ENCODE assay signal across 1 cellular context in the genomic region with DNA sequence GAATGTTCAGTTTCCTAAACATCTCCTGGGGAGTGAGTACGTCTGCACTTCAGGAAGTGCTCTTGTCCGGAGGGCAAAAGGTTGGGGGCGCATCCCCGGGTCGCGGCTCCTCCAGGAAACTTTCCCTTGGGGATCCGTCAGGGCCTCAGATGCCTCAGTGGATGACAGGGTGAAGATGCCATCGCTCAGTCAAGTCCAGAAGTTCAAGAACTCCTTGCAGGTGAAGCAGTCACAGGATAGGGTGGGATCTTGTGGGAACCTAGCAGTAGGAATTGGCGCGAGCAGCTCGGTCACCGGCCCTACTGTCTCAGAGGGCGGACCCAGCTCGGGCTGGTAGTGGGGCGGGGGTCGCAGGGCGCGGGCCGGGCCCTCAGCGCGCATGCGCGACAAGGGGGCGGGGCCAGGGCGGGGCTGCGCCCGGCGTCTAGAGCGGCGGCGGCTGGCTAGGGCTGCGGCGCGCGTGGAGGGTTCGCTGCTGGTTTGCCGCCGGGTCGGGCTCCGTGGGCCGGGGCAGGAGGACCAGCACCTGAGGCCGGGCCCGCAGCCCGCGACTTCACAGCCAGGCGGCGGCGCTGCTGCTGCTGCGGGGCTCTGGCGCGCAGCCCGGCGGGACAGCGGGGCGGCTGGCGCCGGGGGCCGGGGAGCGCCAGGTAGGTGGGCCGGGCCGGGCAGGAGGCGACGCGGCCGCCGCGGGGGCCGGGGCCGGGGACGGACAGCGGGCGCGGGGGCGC.
A peak's percentile ranks its signal among the peaks of the same experiment; 100 is the strongest.
TF ChIP-seq lines count a peak whose summit lies in the region.

A gene (plus strand): TSS at position 423 of the 731 bp plus-strand sequence. CDS start 75,191 bp downstream, outside the sequence.

TF ChIP-seq in HepG2, 621 proteins besides CTCF, POLR2A, EP300 and RAD21 (continued from another document and continues in another):
- TF ChIP-seq ZNF777 (CRISPR knock-in tag; IDR thresholded peaks at IDR 0.05) (peak; percentile 81), ZNF724P (CRISPR knock-in tag; IDR thresholded peaks at IDR 0.05; ENCODE audit: borderline replicate concordance) (peak; percentile 55; the same call in 1 of the 2 replicates), ZNF343 (CRISPR knock-in tag; IDR thresholded peaks at IDR 0.05) (0 out of 2 replicates have a peak, but pooled peaks have one; percentile 44), SPEN (CRISPR knock-in tag; IDR thresholded peaks at IDR 0.05; ENCODE audit: low read depth) (peak; percentile 57; the same call in 1 of the 2 replicates), TAF15 (IDR thresholded peaks at IDR 0.05; ENCODE audit: low read depth, low read length, poor library complexity, severe bottlenecking) (no peak), NRL (CRISPR knock-in tag; IDR thresholded peaks at IDR 0.05; ENCODE audit: borderline replicate concordance) (peak; percentile 17; the same call in 1 of the 2 replicates), ARID2 (CRISPR knock-in tag; IDR thresholded peaks at IDR 0.05; ENCODE audit: borderline replicate concordance) (no peak), NR2F6 (IDR thresholded peaks at IDR 0.05) (peak; percentile 32; the same call in 1 of the 2 replicates), NR2F6 (CRISPR knock-in tag; IDR thresholded peaks at IDR 0.05) (peak; percentile 29; the same call in 1 of the 2 replicates), SP140L (CRISPR knock-in tag; IDR thresholded peaks at IDR 0.05; ENCODE audit: borderline replicate concordance) (no peak), MLLT10 (CRISPR knock-in tag; IDR thresholded peaks at IDR 0.05) (no peak), CAMTA2 (CRISPR knock-in tag; IDR thresholded peaks at IDR 0.05; ENCODE audit: borderline replicate concordance) (0 out of 2 replicates have a peak, but pooled peaks have one; percentile 59), ZNF317 (CRISPR knock-in tag; IDR thresholded peaks at IDR 0.05) (no peak), ZNF282 (IDR thresholded peaks at IDR 0.05; ENCODE audit: partially characterized antibody) (no peak), ZNF781 (CRISPR knock-in tag; IDR thresholded peaks at IDR 0.05; ENCODE audit: borderline replicate concordance, not compliant biosample characterization) (no peak), KDM5A (IDR thresholded peaks at IDR 0.05; ENCODE audit: borderline replicate concordance, low read length) (no peak), SNAPC2 (CRISPR knock-in tag; IDR thresholded peaks at IDR 0.05) (0 out of 2 replicates have a peak, but pooled peaks have one; percentile 42), TRIM24 (CRISPR knock-in tag; IDR thresholded peaks at IDR 0.05) (no peak), ZNF274 (CRISPR knock-in tag; IDR thresholded peaks at IDR 0.05) (peak; percentile 56; the same call in 1 of the 2 replicates), ZNF780A (CRISPR knock-in tag; IDR thresholded peaks at IDR 0.05) (no peak), ZNF567 (CRISPR knock-in tag; IDR thresholded peaks at IDR 0.05; ENCODE audit: borderline replicate concordance) (0 out of 2 replicates have a peak, but pooled peaks have one; percentile 57), MTF2 (CRISPR knock-in tag; IDR thresholded peaks at IDR 0.05; ENCODE audit: borderline replicate concordance) (no peak), ZNF607 (CRISPR knock-in tag; IDR thresholded peaks at IDR 0.05; ENCODE audit: borderline replicate concordance) (no peak; the same call in 1 of the 2 replicates)
- TF ChIP-seq, protein P1, sequence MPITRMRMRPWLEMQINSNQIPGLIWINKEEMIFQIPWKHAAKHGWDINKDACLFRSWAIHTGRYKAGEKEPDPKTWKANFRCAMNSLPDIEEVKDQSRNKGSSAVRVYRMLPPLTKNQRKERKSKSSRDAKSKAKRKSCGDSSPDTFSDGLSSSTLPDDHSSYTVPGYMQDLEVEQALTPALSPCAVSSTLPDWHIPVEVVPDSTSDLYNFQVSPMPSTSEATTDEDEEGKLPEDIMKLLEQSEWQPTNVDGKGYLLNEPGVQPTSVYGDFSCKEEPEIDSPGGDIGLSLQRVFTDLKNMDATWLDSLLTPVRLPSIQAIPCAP (CRISPR knock-in tag; IDR thresholded peaks at IDR 0.05; ENCODE audit: low read depth), result peak; percentile 41; the same call in 1 of the 2 replicates
- TF ChIP-seq, protein P2, sequence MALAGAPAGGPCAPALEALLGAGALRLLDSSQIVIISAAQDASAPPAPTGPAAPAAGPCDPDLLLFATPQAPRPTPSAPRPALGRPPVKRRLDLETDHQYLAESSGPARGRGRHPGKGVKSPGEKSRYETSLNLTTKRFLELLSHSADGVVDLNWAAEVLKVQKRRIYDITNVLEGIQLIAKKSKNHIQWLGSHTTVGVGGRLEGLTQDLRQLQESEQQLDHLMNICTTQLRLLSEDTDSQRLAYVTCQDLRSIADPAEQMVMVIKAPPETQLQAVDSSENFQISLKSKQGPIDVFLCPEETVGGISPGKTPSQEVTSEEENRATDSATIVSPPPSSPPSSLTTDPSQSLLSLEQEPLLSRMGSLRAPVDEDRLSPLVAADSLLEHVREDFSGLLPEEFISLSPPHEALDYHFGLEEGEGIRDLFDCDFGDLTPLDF (CRISPR knock-in tag; IDR thresholded peaks at IDR 0.05), result 0 out of 2 replicates have a peak, but pooled peaks have one; percentile 46
- TF ChIP-seq, protein P3, sequence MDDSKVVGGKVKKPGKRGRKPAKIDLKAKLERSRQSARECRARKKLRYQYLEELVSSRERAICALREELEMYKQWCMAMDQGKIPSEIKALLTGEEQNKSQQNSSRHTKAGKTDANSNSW (CRISPR knock-in tag; IDR thresholded peaks at IDR 0.05; ENCODE audit: borderline replicate concordance), result no peak
- TF ChIP-seq, protein P4, sequence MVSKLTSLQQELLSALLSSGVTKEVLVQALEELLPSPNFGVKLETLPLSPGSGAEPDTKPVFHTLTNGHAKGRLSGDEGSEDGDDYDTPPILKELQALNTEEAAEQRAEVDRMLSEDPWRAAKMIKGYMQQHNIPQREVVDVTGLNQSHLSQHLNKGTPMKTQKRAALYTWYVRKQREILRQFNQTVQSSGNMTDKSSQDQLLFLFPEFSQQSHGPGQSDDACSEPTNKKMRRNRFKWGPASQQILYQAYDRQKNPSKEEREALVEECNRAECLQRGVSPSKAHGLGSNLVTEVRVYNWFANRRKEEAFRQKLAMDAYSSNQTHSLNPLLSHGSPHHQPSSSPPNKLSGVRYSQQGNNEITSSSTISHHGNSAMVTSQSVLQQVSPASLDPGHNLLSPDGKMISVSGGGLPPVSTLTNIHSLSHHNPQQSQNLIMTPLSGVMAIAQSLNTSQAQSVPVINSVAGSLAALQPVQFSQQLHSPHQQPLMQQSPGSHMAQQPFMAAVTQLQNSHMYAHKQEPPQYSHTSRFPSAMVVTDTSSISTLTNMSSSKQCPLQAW (CRISPR knock-in tag; IDR thresholded peaks at IDR 0.05), result 0 out of 2 replicates have a peak, but pooled peaks have one; percentile 25
- TF ChIP-seq, protein P5, sequence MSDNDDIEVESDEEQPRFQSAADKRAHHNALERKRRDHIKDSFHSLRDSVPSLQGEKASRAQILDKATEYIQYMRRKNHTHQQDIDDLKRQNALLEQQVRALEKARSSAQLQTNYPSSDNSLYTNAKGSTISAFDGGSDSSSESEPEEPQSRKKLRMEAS (IDR thresholded peaks at IDR 0.05), result peak; percentile 76; the same call in 1 of the 2 replicates
- TF ChIP-seq, protein P6, sequence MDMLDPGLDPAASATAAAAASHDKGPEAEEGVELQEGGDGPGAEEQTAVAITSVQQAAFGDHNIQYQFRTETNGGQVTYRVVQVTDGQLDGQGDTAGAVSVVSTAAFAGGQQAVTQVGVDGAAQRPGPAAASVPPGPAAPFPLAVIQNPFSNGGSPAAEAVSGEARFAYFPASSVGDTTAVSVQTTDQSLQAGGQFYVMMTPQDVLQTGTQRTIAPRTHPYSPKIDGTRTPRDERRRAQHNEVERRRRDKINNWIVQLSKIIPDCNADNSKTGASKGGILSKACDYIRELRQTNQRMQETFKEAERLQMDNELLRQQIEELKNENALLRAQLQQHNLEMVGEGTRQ (IDR thresholded peaks at IDR 0.05; ENCODE audit: low read depth, low read length), result no peak
- TF ChIP-seq, protein P6 (CRISPR knock-in tag; IDR thresholded peaks at IDR 0.05; ENCODE audit: borderline replicate concordance), result peak; percentile 12; the same call in 1 of the 2 replicates
- TF ChIP-seq, protein P7, sequence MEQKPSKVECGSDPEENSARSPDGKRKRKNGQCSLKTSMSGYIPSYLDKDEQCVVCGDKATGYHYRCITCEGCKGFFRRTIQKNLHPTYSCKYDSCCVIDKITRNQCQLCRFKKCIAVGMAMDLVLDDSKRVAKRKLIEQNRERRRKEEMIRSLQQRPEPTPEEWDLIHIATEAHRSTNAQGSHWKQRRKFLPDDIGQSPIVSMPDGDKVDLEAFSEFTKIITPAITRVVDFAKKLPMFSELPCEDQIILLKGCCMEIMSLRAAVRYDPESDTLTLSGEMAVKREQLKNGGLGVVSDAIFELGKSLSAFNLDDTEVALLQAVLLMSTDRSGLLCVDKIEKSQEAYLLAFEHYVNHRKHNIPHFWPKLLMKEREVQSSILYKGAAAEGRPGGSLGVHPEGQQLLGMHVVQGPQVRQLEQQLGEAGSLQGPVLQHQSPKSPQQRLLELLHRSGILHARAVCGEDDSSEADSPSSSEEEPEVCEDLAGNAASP (CRISPR knock-in tag; IDR thresholded peaks at IDR 0.05; ENCODE audit: borderline replicate concordance), result peak; percentile 72
- TF ChIP-seq, protein P8, sequence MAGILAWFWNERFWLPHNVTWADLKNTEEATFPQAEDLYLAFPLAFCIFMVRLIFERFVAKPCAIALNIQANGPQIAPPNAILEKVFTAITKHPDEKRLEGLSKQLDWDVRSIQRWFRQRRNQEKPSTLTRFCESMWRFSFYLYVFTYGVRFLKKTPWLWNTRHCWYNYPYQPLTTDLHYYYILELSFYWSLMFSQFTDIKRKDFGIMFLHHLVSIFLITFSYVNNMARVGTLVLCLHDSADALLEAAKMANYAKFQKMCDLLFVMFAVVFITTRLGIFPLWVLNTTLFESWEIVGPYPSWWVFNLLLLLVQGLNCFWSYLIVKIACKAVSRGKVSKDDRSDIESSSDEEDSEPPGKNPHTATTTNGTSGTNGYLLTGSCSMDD (CRISPR knock-in tag; IDR thresholded peaks at IDR 0.05), result no peak
- TF ChIP-seq, protein P9, sequence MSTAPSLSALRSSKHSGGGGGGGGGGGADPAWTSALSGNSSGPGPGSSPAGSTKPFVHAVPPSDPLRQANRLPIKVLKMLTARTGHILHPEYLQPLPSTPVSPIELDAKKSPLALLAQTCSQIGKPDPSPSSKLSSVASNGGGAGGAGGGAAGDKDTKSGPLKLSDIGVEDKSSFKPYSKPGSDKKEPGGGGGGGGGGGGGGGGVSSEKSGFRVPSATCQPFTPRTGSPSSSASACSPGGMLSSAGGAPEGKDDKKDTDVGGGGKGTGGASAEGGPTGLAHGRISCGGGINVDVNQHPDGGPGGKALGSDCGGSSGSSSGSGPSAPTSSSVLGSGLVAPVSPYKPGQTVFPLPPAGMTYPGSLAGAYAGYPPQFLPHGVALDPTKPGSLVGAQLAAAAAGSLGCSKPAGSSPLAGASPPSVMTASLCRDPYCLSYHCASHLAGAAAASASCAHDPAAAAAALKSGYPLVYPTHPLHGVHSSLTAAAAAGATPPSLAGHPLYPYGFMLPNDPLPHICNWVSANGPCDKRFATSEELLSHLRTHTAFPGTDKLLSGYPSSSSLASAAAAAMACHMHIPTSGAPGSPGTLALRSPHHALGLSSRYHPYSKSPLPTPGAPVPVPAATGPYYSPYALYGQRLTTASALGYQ (CRISPR knock-in tag; IDR thresholded peaks at IDR 0.05), result no peak
- TF ChIP-seq, protein P10, sequence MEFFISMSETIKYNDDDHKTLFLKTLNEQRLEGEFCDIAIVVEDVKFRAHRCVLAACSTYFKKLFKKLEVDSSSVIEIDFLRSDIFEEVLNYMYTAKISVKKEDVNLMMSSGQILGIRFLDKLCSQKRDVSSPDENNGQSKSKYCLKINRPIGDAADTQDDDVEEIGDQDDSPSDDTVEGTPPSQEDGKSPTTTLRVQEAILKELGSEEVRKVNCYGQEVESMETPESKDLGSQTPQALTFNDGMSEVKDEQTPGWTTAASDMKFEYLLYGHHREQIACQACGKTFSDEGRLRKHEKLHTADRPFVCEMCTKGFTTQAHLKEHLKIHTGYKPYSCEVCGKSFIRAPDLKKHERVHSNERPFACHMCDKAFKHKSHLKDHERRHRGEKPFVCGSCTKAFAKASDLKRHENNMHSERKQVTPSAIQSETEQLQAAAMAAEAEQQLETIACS (CRISPR knock-in tag; IDR thresholded peaks at IDR 0.05), result no peak
- TF ChIP-seq, protein P11, sequence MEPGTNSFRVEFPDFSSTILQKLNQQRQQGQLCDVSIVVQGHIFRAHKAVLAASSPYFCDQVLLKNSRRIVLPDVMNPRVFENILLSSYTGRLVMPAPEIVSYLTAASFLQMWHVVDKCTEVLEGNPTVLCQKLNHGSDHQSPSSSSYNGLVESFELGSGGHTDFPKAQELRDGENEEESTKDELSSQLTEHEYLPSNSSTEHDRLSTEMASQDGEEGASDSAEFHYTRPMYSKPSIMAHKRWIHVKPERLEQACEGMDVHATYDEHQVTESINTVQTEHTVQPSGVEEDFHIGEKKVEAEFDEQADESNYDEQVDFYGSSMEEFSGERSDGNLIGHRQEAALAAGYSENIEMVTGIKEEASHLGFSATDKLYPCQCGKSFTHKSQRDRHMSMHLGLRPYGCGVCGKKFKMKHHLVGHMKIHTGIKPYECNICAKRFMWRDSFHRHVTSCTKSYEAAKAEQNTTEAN (CRISPR knock-in tag; conservative IDR thresholded peaks at IDR 0.05), result peak; percentile 44; the same call in 1 of the 2 replicates
- TF ChIP-seq, protein P12, sequence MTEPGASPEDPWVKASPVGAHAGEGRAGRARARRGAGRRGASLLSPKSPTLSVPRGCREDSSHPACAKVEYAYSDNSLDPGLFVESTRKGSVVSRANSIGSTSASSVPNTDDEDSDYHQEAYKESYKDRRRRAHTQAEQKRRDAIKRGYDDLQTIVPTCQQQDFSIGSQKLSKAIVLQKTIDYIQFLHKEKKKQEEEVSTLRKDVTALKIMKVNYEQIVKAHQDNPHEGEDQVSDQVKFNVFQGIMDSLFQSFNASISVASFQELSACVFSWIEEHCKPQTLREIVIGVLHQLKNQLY (CRISPR knock-in tag; IDR thresholded peaks at IDR 0.05), result peak; percentile 31; the same call in 1 of the 2 replicates
- TF ChIP-seq, protein P13, sequence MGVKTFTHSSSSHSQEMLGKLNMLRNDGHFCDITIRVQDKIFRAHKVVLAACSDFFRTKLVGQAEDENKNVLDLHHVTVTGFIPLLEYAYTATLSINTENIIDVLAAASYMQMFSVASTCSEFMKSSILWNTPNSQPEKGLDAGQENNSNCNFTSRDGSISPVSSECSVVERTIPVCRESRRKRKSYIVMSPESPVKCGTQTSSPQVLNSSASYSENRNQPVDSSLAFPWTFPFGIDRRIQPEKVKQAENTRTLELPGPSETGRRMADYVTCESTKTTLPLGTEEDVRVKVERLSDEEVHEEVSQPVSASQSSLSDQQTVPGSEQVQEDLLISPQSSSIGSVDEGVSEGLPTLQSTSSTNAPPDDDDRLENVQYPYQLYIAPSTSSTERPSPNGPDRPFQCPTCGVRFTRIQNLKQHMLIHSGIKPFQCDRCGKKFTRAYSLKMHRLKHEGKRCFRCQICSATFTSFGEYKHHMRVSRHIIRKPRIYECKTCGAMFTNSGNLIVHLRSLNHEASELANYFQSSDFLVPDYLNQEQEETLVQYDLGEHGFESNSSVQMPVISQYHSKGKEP (CRISPR knock-in tag; IDR thresholded peaks at IDR 0.05), result 0 out of 2 replicates have a peak, but pooled peaks have one; percentile 38
